ENCODE assay signal across 10 cellular contexts in the genomic region with DNA sequence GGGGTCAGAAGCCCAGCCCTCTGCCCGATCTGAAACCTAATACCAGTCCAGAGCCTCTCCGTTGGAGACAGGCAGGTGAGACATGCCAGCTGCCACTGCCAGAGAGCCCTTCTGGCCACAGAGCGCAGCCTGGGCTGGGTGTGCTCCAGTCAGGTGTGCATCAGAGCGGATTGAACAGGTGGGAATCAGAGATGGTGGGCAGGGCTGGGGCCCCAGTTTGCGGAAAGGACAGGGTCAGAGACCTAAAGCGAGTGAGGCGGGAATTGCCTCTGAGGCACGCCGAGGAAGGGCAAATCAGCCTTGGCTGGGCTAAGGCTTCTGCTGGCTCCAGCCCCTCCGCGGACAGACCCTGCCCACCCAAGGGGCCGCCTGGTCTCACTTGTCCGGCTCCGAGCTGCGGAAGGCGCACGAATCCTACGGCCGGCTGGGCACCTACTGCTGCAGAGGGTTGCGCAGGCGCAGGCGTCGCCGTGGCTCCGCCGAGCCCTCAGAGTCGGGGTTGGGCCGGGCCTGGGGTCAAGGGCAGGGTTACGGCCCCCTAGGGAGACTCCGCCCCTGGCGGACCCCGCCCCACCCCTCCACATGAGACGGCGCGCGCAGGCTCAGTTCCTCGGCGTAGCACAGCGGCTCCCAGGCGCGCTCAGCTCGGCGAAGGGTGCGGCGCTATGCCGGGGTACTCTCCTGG. TPM values are rescaled to one million over a fixed set of nuclear protein-coding genes. Genes with fewer than 3 reads are reported as not detected.
DNase-seq lines count a peak whose midpoint lies in the region; ATAC-seq and TF ChIP-seq lines count a peak whose summit lies in the region.
"Had no signal": no experiment of that assay in that cellular context is flagged by ENCODE, and none has a peak within 500 bp of the region (broad histone marks: within the 10 kb centered on the region; RNA-seq: fewer than 3 reads in every experiment).

No MANE protein-coding gene starts in this region.

- CTCF ChIA-PET in WTC11 (lab: Charles Lee): interaction anchor here (0.5 to 3.4 kb wide), 8 partner anchors 9 to 167 kb away, joined by 3 to 26 read pairs (median 4); partner anchors contain the start of genes ARHGEF19, CPLANE2 and FAM131C

- peaks cover 61% of the 10 kb centered on the region for H3K27me3 Mint-ChIP-seq in WTC11 (ENCODE audit: low read depth)

- H3K79me2 ChIP-seq in fibroblast of lung (ENCODE audit: control insufficient read depth, insufficient read depth, low read length): no peaks in the 10 kb centered on the region

- WGBS in mesodermal cell (ENCODE audit: insufficient coverage in 2 of 2), 2 experiments: 9% methylated on average over 20 to 37 of the region's 46 CpGs
- WGBS in testis, 2 donors: 18 to 30% methylated on average over 14 to 17 of the region's 46 CpGs

- H3K27ac ChIP-seq in fibroblast of lung (ENCODE audit: insufficient read depth, low read length) (no peak overlapping the region), mesodermal cell (ENCODE audit: low read depth, low read length, severe bottlenecking) (no peak overlapping the region), testis (no peak overlapping the region)

- no peak for TF ChIP-seq POLR2A in testis (IDR thresholded peaks at IDR 0.05)

- no peaks in the 10 kb centered on the region for H3K36me3 Mint-ChIP-seq in WTC11

- peak overlapping the region; percentile 79 for H3K4me3 Mint-ChIP-seq in WTC11

- no peak overlapping the region for H3K27ac Mint-ChIP-seq in WTC11

- H3K4me1 ChIP-seq in fibroblast of lung (ENCODE audit: control insufficient read depth, extremely low read depth, insufficient read depth, low read length) (no peaks in the 10 kb centered on the region), mesodermal cell (ENCODE audit: control insufficient read depth, insufficient read depth, low read length, poor library complexity, severe bottlenecking) (peaks cover 8% of the 10 kb centered on the region), testis (peaks cover 8% of the 10 kb centered on the region)

- H3K9me3 ChIP-seq in fibroblast of lung (ENCODE audit: control insufficient read depth, insufficient read depth, low read depth, low read length) (no peaks in the 10 kb centered on the region), mesodermal cell (ENCODE audit: control insufficient read depth, low read length) (peaks cover 5% of the 10 kb centered on the region), testis (no peaks in the 10 kb centered on the region)

- H3K4me1 Mint-ChIP-seq in WTC11: peaks cover 23% of the 10 kb centered on the region

- H3K9ac ChIP-seq in fibroblast of lung (ENCODE audit: insufficient read depth, low read length): no peak overlapping the region

- peak overlapping the region; percentile 2 for H3K4me2 ChIP-seq in fibroblast of lung (ENCODE audit: extremely low read depth, insufficient read depth, low read length)

- H2AFZ ChIP-seq in fibroblast of lung (ENCODE audit: low read length): no peak overlapping the region

- no peaks in the 10 kb centered on the region for H4K20me1 ChIP-seq in fibroblast of lung (ENCODE audit: control insufficient read depth, extremely low read depth, insufficient read depth, low read length)

- DNase-seq in WTC11 (ENCODE audit: low spot score): peak; percentile 91
- no peak for DNase-seq in fibroblast of lung (ENCODE audit: low read depth in 2 of 2)
- peak; percentile 73 for DNase-seq in testis
- no peak for DNase-seq in NCI-H2227 (lab: John Stamatoyannopoulos, UW; ENCODE audit: unreplicated experiment)
- no peak for DNase-seq in NCI-H82 treated with DMSO at 0.1 percent for 48 hours (lab: John Stamatoyannopoulos, UW; ENCODE audit: unreplicated experiment)
- DNase-seq: NCI-H446; stimulated activated CD4-positive, alpha-beta T cell treated with anti-CD3 and anti-CD28 coated beads, Interleukin-15, amount 100 ng/mL, for 24 hours; T-helper 2 cell had no signal

- H3K4me3 ChIP-seq in fibroblast of lung (replicated peaks in 1 of 4; ENCODE audit: control extremely low read depth in 1 of 4, insufficient read depth in 1 of 4, low read depth in 3 of 4, low read length in 4 of 4) (peak overlapping the region in 1 of 4 experiments; percentile 17), mesodermal cell (ENCODE audit: extremely low read depth, insufficient read depth, low read length, poor library complexity, severe bottlenecking) (peak overlapping the region; percentile 28), testis (peak overlapping the region; percentile 29 to 56)

- POLR2A ChIA-PET in WTC11 (lab: Charles Lee): interaction anchor here (0.6 to 1.8 kb wide), 5 partner anchors 10 to 81 kb away, joined by 3 to 7 read pairs (median 4); partner anchors contain the start of gene ARHGEF19

- no peaks in the 10 kb centered on the region for H3K9me3 Mint-ChIP-seq in WTC11

- ATAC-seq in WTC11 (peak; percentile 89), GM21390 (IDR thresholded peaks at IDR 0.05; ENCODE audit: unreplicated experiment) (no peak)

- TF ChIP-seq CTCF in WTC11 (IDR thresholded peaks at IDR 0.05) (no peak), fibroblast of lung (conservative IDR thresholded peaks at IDR 0.05 in 1 of 2, IDR thresholded peaks at IDR 0.05 in 1 of 2; ENCODE audit: low read depth in 1 of 2, low read length in 2 of 2) (no peak), testis (IDR thresholded peaks at IDR 0.05) (no peak)

- intact Hi-C loops in testis (cut with DNase I; ENCODE audit: low total_unique reads): no loop called here

- H3K36me3 ChIP-seq in fibroblast of lung (ENCODE audit: control insufficient read depth, insufficient read depth, low read length) (no peaks in the 10 kb centered on the region), mesodermal cell (ENCODE audit: control insufficient read depth, insufficient read depth, low read length) (no peaks in the 10 kb centered on the region), testis (ENCODE audit: low read depth, missing control alignments) (no peaks in the 10 kb centered on the region)

- H3K27me3 ChIP-seq in fibroblast of lung (ENCODE audit: control insufficient read depth, insufficient read depth, low read length) (peaks cover 27% of the 10 kb centered on the region), testis (no peaks in the 10 kb centered on the region)

TF ChIP-seq in WTC11, 78 proteins besides CTCF, POLR2A, EP300 and RAD21 (continues in another document):
- TF ChIP-seq MAX (CRISPR knock-in tag; IDR thresholded peaks at IDR 0.05) (peak; percentile 55; the same call in 1 of the 2 replicates), GTF2I (CRISPR knock-in tag; conservative IDR thresholded peaks at IDR 0.05) (no peak), SP1 (CRISPR knock-in tag; conservative IDR thresholded peaks at IDR 0.05) (peak; percentile 65), OVOL2 (CRISPR knock-in tag; IDR thresholded peaks at IDR 0.05; ENCODE audit: borderline replicate concordance) (no peak), ETV6 (CRISPR knock-in tag; IDR thresholded peaks at IDR 0.05) (peak; percentile 62; the same call in 1 of the 2 replicates), FOXK1 (CRISPR knock-in tag; IDR thresholded peaks at IDR 0.05) (peak; percentile 51; the same call in 1 of the 2 replicates), CBFB (CRISPR knock-in tag; IDR thresholded peaks at IDR 0.05; ENCODE audit: low read depth) (no peak), NFATC4 (CRISPR knock-in tag; IDR thresholded peaks at IDR 0.05) (no peak), SMAD3 (CRISPR knock-in tag; IDR thresholded peaks at IDR 0.05; ENCODE audit: borderline replicate concordance) (peak; percentile 17; the same call in 1 of the 2 replicates), CREB1 (CRISPR knock-in tag; IDR thresholded peaks at IDR 0.05) (0 out of 2 replicates have a peak, but pooled peaks have one; percentile 56), IRF2 (CRISPR knock-in tag; IDR thresholded peaks at IDR 0.05; ENCODE audit: borderline replicate concordance, low read depth) (no peak), MXD4 (CRISPR knock-in tag; IDR thresholded peaks at IDR 0.05; ENCODE audit: borderline replicate concordance) (no peak)
- TF ChIP-seq, protein P1, sequence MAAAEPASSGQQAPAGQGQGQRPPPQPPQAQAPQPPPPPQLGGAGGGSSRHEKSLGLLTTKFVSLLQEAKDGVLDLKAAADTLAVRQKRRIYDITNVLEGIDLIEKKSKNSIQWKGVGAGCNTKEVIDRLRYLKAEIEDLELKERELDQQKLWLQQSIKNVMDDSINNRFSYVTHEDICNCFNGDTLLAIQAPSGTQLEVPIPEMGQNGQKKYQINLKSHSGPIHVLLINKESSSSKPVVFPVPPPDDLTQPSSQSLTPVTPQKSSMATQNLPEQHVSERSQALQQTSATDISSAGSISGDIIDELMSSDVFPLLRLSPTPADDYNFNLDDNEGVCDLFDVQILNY (CRISPR knock-in tag; IDR thresholded peaks at IDR 0.05): peak; percentile 38; the same call in 1 of the 2 replicates

RNA-seq across cellular contexts. Expression of gene CPLANE2, which starts 10.3 kb away (rescaled TPM):
- total RNA-seq in WTC11 (2021) (3.9 to 5.0 TPM (median 4.9 TPM) in 3 replicates), fibroblast of lung (12.1 and 19.2 TPM in 2 replicates), testis (10 to 100 TPM; 11.1 to 11.8 TPM)
- polyA plus RNA-seq in fibroblast of lung (2.4 and 4.0 TPM in 2 replicates), testis (ENCODE audit: insufficient read depth, low read depth, low replicate concordance) (10.6 TPM)
- polyA plus RNA-seq in fibroblast of lung (2012): 5.6 and 5.8 TPM in 2 replicates
- polyA minus RNA-seq in fibroblast of lung (ENCODE audit: low replicate concordance): 3.4 and 7.7 TPM in 2 replicates
- polyA plus RNA-seq in mesodermal cell (2013, experiment 1 of 2): 5.5 TPM
- polyA plus RNA-seq in mesodermal cell (2013, experiment 2 of 2): 2.6 TPM

RNA-seq across cellular contexts. Expression of gene ARHGEF19, which starts 14.2 kb away (rescaled TPM):
- total RNA-seq in WTC11 (2021): 51.1 to 53.1 TPM (median 52.9 TPM) in 3 replicates
- 3.3 and 3.6 TPM in 2 replicates for total RNA-seq in fibroblast of lung
- 2.5 and 3.3 TPM in 2 replicates for polyA plus RNA-seq in fibroblast of lung
- 4.9 and 5.1 TPM in 2 replicates for polyA plus RNA-seq in fibroblast of lung (2012)
- 6.9 and 7.3 TPM in 2 replicates for polyA minus RNA-seq in fibroblast of lung (ENCODE audit: low replicate concordance)
- polyA plus RNA-seq in mesodermal cell (2013, experiment 1 of 2): 9.8 TPM
- 7.7 TPM for polyA plus RNA-seq in mesodermal cell (2013, experiment 2 of 2)
- total RNA-seq in testis: 10 to 100 TPM in 1 of 2 donors, 1 to 10 TPM in 1; 8.5 to 10.1 TPM
- 6.0 TPM for polyA plus RNA-seq in testis (ENCODE audit: insufficient read depth, low read depth, low replicate concordance)

Comparison
In these comparisons a context has a peak if more than half of its experiments do, and no peak if none do; other contexts are left out.
1. DNase-seq: peak in WTC11 (single experiment) and testis (single experiment); none in fibroblast of lung (0 of 2), NCI-H2227 (single experiment) and NCI-H82 treated with DMSO at 0.1 percent for 48 hours (single experiment).